ENCODE assay signal across 17 cellular contexts in the genomic region with DNA sequence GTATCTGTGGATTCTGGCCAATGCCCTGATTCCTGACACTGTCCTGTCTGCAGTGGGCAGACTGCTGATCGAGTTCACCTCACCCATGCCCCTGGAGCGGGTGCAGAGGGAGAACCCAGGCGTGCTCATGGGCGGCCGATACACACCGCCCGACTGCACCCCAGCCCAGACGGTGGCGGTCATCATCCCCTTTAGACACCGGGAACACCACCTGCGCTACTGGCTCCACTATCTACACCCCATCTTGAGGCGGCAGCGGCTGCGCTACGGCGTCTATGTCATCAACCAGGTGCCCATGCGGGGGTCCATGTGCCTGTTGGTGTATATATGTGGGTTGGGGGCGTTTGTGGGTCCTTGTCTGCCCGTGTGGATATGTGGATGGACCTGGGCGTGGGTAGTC. TPM values are rescaled to one million over a fixed set of nuclear protein-coding genes. Genes with fewer than 3 reads are reported as not detected.
DNase-seq lines count a peak whose midpoint lies in the region; ATAC-seq and TF ChIP-seq lines count a peak whose summit lies in the region.
"Had no signal": no experiment of that assay in that cellular context is flagged by ENCODE, and none has a peak within 500 bp of the region (broad histone marks: within the 10 kb centered on the region; RNA-seq: fewer than 3 reads in every experiment).

No MANE protein-coding gene starts in this region.

- no TSS peak for BruUV-seq in MCF 10A (replicated peaks; lab: Mats Ljungman, UMichigan)

- H3K18ac ChIP-seq in mesenchymal stem cell (ENCODE audit: low read depth in 1 of 2, low read length in 2 of 2), result no peak overlapping the region

- no peak overlapping the region for H4K8ac ChIP-seq in mesenchymal stem cell (ENCODE audit: low read length)

- no peaks in the 10 kb centered on the region for H3K27me3 ChIP-seq in breast epithelium
- no peaks in the 10 kb centered on the region for H3K27me3 ChIP-seq in RWPE2 (ENCODE audit: insufficient read depth, poor library complexity, severe bottlenecking)
- no peaks in the 10 kb centered on the region for H3K27me3 ChIP-seq in skeletal muscle satellite cell (ENCODE audit: control insufficient read depth, insufficient read depth, low read length)
- H3K27me3 ChIP-seq in mesenchymal stem cell (ENCODE audit: control insufficient read depth in 1 of 2, insufficient read depth in 1 of 2, low read length in 2 of 2), result no peaks in the 10 kb centered on the region
- H3K27me3 ChIP-seq: SJCRH30 had no signal

- DNase-seq in MCF 10A (ENCODE audit: unreplicated experiment), result no peak
- DNase-seq in breast epithelium (ENCODE audit: low spot score in 2 of 2), result no peak
- no peak for DNase-seq in RWPE2 (ENCODE audit: low spot score)
- peak; percentile 17 to 28 for DNase-seq in left colon
- DNase-seq in mesenchymal stem cell, result no peak
- DNase-seq in foreskin melanocyte, result no peak
- DNase-seq: DND-41; GOT3; HFFc6; NCI-H1105; NCI-H1694 treated with DMSO at 0.1 percent for 48 hours; NCI-H2107; NCI-H2227 treated with DMSO at 0.1 percent for 48 hours; NK-92 treated with Interleukin-12 subunit alpha and Interleukin-12 subunit beta, amount 100 ng/mL, for 24 hours; SJCRH30 had no signal

- no peak overlapping the region for H3K4ac ChIP-seq in mesenchymal stem cell (ENCODE audit: low read depth in 1 of 2, low read length in 2 of 2)

- H3K27ac ChIP-seq in breast epithelium (no peak overlapping the region), RWPE2 (ENCODE audit: poor library complexity, severe bottlenecking) (peak overlapping the region; percentile 91), mesenchymal stem cell (ENCODE audit: low read length, poor library complexity, severe bottlenecking) (no peak overlapping the region)
- H3K27ac ChIP-seq: SJCRH30 had no signal

- H3K4me1 ChIP-seq in breast epithelium (peaks cover 0 to 9% of the 10 kb centered on the region in 2 donors), RWPE2 (ENCODE audit: insufficient read depth, poor library complexity, severe bottlenecking) (peaks cover 10% of the 10 kb centered on the region), skeletal muscle satellite cell (ENCODE audit: control insufficient read depth, insufficient read depth, low read length) (peaks cover 45% of the 10 kb centered on the region), mesenchymal stem cell (ENCODE audit: control insufficient read depth, insufficient read depth, low read depth, low read length) (peaks cover 42% of the 10 kb centered on the region)

- H3K4me3 Mint-ChIP-seq in MCF 10A (ENCODE audit: unreplicated experiment), result peak overlapping the region; percentile 63
- H3K4me3 Mint-ChIP-seq: HFFc6 had no signal

- POLR2A ChIA-PET in MCF 10A (lab: Yijun Ruan, JAX), result no interaction called here

- H3K23ac ChIP-seq in mesenchymal stem cell (ENCODE audit: low read length in 2 of 2), result no peak overlapping the region

- intact Hi-C loops in MCF 10A (cut with micrococcal nuclease), result loop anchor here (2.0 kb wide), 2 partner anchors 23 to 219 kb away; no protein-coding TSS in a partner anchor
- intact Hi-C loops in breast epithelium (cut with DNase I; ENCODE audit: low total_unique reads), result no loop called here
- intact Hi-C loops in left colon (cut with DNase I, micrococcal nuclease), result no loop called here

- H2BK5ac ChIP-seq in mesenchymal stem cell (ENCODE audit: low read depth, low read length, poor library complexity, severe bottlenecking), result no peak overlapping the region

- H3K4me3 ChIP-seq in breast epithelium (no peak overlapping the region), RWPE2 (ENCODE audit: severe bottlenecking) (no peak overlapping the region), skeletal muscle satellite cell (ENCODE audit: low read length) (no peak overlapping the region), mesenchymal stem cell (ENCODE audit: insufficient read depth in 1 of 2, low read depth in 1 of 2, low read length in 2 of 2) (no peak overlapping the region)
- H3K4me3 ChIP-seq: SJCRH30 had no signal

- H3K14ac ChIP-seq in mesenchymal stem cell (ENCODE audit: low read length in 2 of 2), result no peak overlapping the region

- no peak overlapping the region for H2BK15ac ChIP-seq in mesenchymal stem cell (ENCODE audit: low read depth, poor library complexity, severe bottlenecking)

- H3K9me3 ChIP-seq in breast epithelium, result no peaks in the 10 kb centered on the region
- no peaks in the 10 kb centered on the region for H3K9me3 ChIP-seq in RWPE2 (ENCODE audit: severe bottlenecking)
- no peaks in the 10 kb centered on the region for H3K9me3 ChIP-seq in skeletal muscle satellite cell (replicated peaks; ENCODE audit: low read length)
- H3K9me3 ChIP-seq in mesenchymal stem cell (ENCODE audit: control insufficient read depth, low read length), result no peaks in the 10 kb centered on the region
- H3K9me3 ChIP-seq: SJCRH30 had no signal

- TF ChIP-seq POLR2A in breast epithelium (IDR thresholded peaks at IDR 0.05), result no peak

- H2AK5ac ChIP-seq in mesenchymal stem cell (ENCODE audit: low read length, severe bottlenecking), result no peak overlapping the region

- peak overlapping the region; percentile 99 for H3K4me2 ChIP-seq in skeletal muscle satellite cell (ENCODE audit: low read length)
- H3K4me2 ChIP-seq in mesenchymal stem cell (ENCODE audit: low read length, poor library complexity, severe bottlenecking), result no peak overlapping the region

- H3K9ac ChIP-seq in skeletal muscle satellite cell (ENCODE audit: low read depth, low read length) (no peak overlapping the region), mesenchymal stem cell (ENCODE audit: low read length) (no peak overlapping the region)

- H3K9me3 Mint-ChIP-seq in MCF 10A (ENCODE audit: unreplicated experiment), result no peaks in the 10 kb centered on the region
- H3K9me3 Mint-ChIP-seq: HFFc6 had no signal

- H4K91ac ChIP-seq in mesenchymal stem cell (ENCODE audit: low read length), result no peak overlapping the region

- TF ChIP-seq CTCF in MCF 10A (IDR thresholded peaks at IDR 0.05; ENCODE audit: unreplicated experiment) (no peak), breast epithelium (IDR thresholded peaks at IDR 0.05) (no peak), RWPE2 (IDR thresholded peaks at IDR 0.05; ENCODE audit: poor library complexity, severe bottlenecking) (no peak)

- peaks cover 52% of the 10 kb centered on the region for H3K4me1 Mint-ChIP-seq in MCF 10A (ENCODE audit: insufficient read depth, unreplicated experiment)

- peaks cover 32% of the 10 kb centered on the region for H3K36me3 Mint-ChIP-seq in MCF 10A (ENCODE audit: insufficient read depth, unreplicated experiment)

- 97% methylated on average over 14 of the region's 20 CpGs for WGBS in mesenchymal stem cell

- no peak overlapping the region for H2BK120ac ChIP-seq in mesenchymal stem cell (ENCODE audit: low read depth, low read length)

- no peaks in the 10 kb centered on the region for H3K27me3 Mint-ChIP-seq in MCF 10A (ENCODE audit: insufficient read depth, unreplicated experiment)

- CTCF ChIA-PET in MCF 10A (lab: Yijun Ruan, JAX), result no interaction called here

- H2AFZ ChIP-seq in mesenchymal stem cell (ENCODE audit: low read depth, low read length), result no peak overlapping the region

- H3K79me1 ChIP-seq in mesenchymal stem cell (replicated peaks; ENCODE audit: low read length, poor library complexity, severe bottlenecking), result peaks cover 42% of the 10 kb centered on the region

- H3K27ac Mint-ChIP-seq in MCF 10A (ENCODE audit: low read depth, unreplicated experiment), result no peak overlapping the region
- H3K27ac Mint-ChIP-seq: HFFc6 had no signal

- no peak overlapping the region for H2BK12ac ChIP-seq in mesenchymal stem cell (ENCODE audit: low read length in 2 of 2)

- no peaks in the 10 kb centered on the region for H3K36me3 ChIP-seq in breast epithelium
- H3K36me3 ChIP-seq in RWPE2 (ENCODE audit: low read depth), result peaks cover 57% of the 10 kb centered on the region
- peaks cover 48% of the 10 kb centered on the region for H3K36me3 ChIP-seq in skeletal muscle satellite cell (ENCODE audit: insufficient read depth, low read length)
- H3K36me3 ChIP-seq in mesenchymal stem cell (ENCODE audit: control insufficient read depth in 1 of 2, insufficient read depth in 2 of 2, low read depth in 1 of 2, low read length in 2 of 2), result peaks cover 49 to 72% of the 10 kb centered on the region in 2 experiments

- ATAC-seq in RWPE2 (ENCODE audit: low read depth) (no peak), left colon (no peak), GM19395 (IDR thresholded peaks at IDR 0.05; ENCODE audit: unreplicated experiment) (no peak)

RNA-seq across cellular contexts. Expression of gene B4GALT2, which starts 2.6 kb away (rescaled TPM):
- total RNA-seq in MCF 10A (2022), result 56.3 and 68.4 TPM in 2 replicates
- 10 to 100 TPM; 19.8 to 49.9 (median 37.0) TPM for total RNA-seq in breast epithelium
- total RNA-seq in left colon, result 10 to 100 TPM; 22.7 to 28.6 TPM
- total RNA-seq in skeletal muscle satellite cell (2012; rRNA removed), result 72.8 and 94.4 TPM in 2 replicates
- polyA plus RNA-seq in mesenchymal stem cell (2013, experiment 1 of 2), result 37.4 TPM
- 35.8 TPM for polyA plus RNA-seq in mesenchymal stem cell (2013, experiment 2 of 2)

RNA-seq across cellular contexts. Expression of gene ATP6V0B, which starts 6.9 kb away (rescaled TPM):
- total RNA-seq in MCF 10A (2022), result 120 and 141 TPM in 2 replicates
- 100 to 1,000 TPM; 131 to 156 (median 155) TPM for total RNA-seq in breast epithelium
- total RNA-seq in left colon, result 100 to 1,000 TPM; 166 to 182 TPM
- 75.8 and 112 TPM in 2 replicates for total RNA-seq in skeletal muscle satellite cell (2012; rRNA removed)
- 60.5 TPM for polyA plus RNA-seq in mesenchymal stem cell (2013, experiment 1 of 2)
- polyA plus RNA-seq in mesenchymal stem cell (2013, experiment 2 of 2), result 64.4 TPM

RNA-seq across cellular contexts. Expression of gene CCDC24, which starts 9.8 kb away (rescaled TPM):
- total RNA-seq in MCF 10A (2022) (3.6 and 4.8 TPM in 2 replicates), breast epithelium (10 to 100 TPM in 2 of 3 donors, 1 to 10 TPM in 1; 5.4 to 12.5 (median 12.3) TPM), left colon (10 to 100 TPM; 22.4 to 22.6 TPM)
- total RNA-seq in skeletal muscle satellite cell (2012; rRNA removed), result 2.3 and 5.0 TPM in 2 replicates
- polyA plus RNA-seq in mesenchymal stem cell (2013, experiment 1 of 2), result 2.9 TPM
- 3.2 TPM for polyA plus RNA-seq in mesenchymal stem cell (2013, experiment 2 of 2)

RNA-seq across cellular contexts. Expression of gene DPH2, which starts 11.8 kb away (rescaled TPM):
- 27.9 and 38.9 TPM in 2 replicates for total RNA-seq in MCF 10A (2022)
- total RNA-seq in breast epithelium, result 10 to 100 TPM; 16.2 to 22.0 (median 18.3) TPM
- 10 to 100 TPM; 17.8 to 24.7 TPM for total RNA-seq in left colon
- 18.1 and 19.8 TPM in 2 replicates for total RNA-seq in skeletal muscle satellite cell (2012; rRNA removed)
- 8.8 TPM for polyA plus RNA-seq in mesenchymal stem cell (2013, experiment 1 of 2)
- polyA plus RNA-seq in mesenchymal stem cell (2013, experiment 2 of 2), result 9.0 TPM

RNA-seq across cellular contexts. Expression of gene IPO13, which starts 34.9 kb away (rescaled TPM):
- total RNA-seq in MCF 10A (2022) (23.9 and 31.4 TPM in 2 replicates), breast epithelium (10 to 100 TPM; 18.4 to 23.0 (median 20.5) TPM), left colon (10 to 100 TPM; 19.2 to 27.4 TPM)
- 18.8 and 20.5 TPM in 2 replicates for total RNA-seq in skeletal muscle satellite cell (2012; rRNA removed)
- 14.7 TPM for polyA plus RNA-seq in mesenchymal stem cell (2013, experiment 1 of 2)
- polyA plus RNA-seq in mesenchymal stem cell (2013, experiment 2 of 2), result 13.5 TPM

Comparison
In these comparisons a context has a peak if more than half of its experiments do, and no peak if none do; other contexts are left out.
1. DNase-seq: peak in left colon (2 of 2); none in MCF 10A (single experiment), breast epithelium (0 of 2), RWPE2 (single experiment), mesenchymal stem cell (single experiment) and foreskin melanocyte (single experiment).